ENCODE assay signal across 20 cellular contexts in genomic region chr20:33783256-33783655, GRCh38. TPM values are rescaled to one million over a fixed set of nuclear protein-coding genes. Genes with fewer than 3 reads are reported as not detected.
DNase-seq lines count a peak whose midpoint lies in the region; ATAC-seq, FAIRE-seq and TF ChIP-seq lines count a peak whose summit lies in the region.
"Had no signal": no experiment of that assay in that cellular context is flagged by ENCODE, and none has a peak within 500 bp of the region (broad histone marks: within the 10 kb centered on the region; RNA-seq: fewer than 3 reads in every experiment).

No MANE protein-coding gene starts in this region.

- no peak overlapping the region for H3K4ac ChIP-seq in neuronal stem cell (ENCODE audit: low read length)

- 0 out of 2 replicates have a peak, but pooled peaks cover 6% of the 10 kb centered on the region for H3F3A ChIP-seq in OCI-LY1 (ENCODE audit: insufficient read depth, low read length)

- TF ChIP-seq RAD21 in K562 (CRISPR knock-in tag; conservative IDR thresholded peaks at IDR 0.05 in 1 of 2, IDR thresholded peaks at IDR 0.05 in 1 of 2), result no peak

- peaks cover 3% of the 10 kb centered on the region for H3K9me1 ChIP-seq in K562 (ENCODE audit: control insufficient read depth, insufficient read depth, low read length)

- H3K27me3 ChIP-seq in CD4-positive, CD25-positive, alpha-beta regulatory T cell (ENCODE audit: control insufficient read depth, insufficient read depth, low read length), result no peaks in the 10 kb centered on the region
- H3K27me3 ChIP-seq in OCI-LY1 (ENCODE audit: insufficient read depth, low read length) (no peaks in the 10 kb centered on the region), K562 (ENCODE audit: control insufficient read depth in 2 of 2, insufficient read depth in 2 of 2, low read length in 2 of 2) (no peaks in the 10 kb centered on the region), neuronal stem cell (ENCODE audit: control insufficient read depth in 3 of 3, insufficient read depth in 3 of 3, low read depth in 1 of 3, low read length in 3 of 3) (no peaks in the 10 kb centered on the region), tibial artery (no peaks in the 10 kb centered on the region)
- H3K27me3 ChIP-seq: BLaER1 treated with 17β-estradiol and CSF1 and Interleukin-3, amounts not matched to agents 10 nM and 100 nM had no signal

- peaks cover 21% of the 10 kb centered on the region for H3K4me1 ChIP-seq in CD4-positive, CD25-positive, alpha-beta regulatory T cell (ENCODE audit: control insufficient read depth, insufficient read depth, low read length, poor library complexity, severe bottlenecking)
- H3K4me1 ChIP-seq in OCI-LY1 (ENCODE audit: insufficient read depth, low read length, severe bottlenecking), result peaks cover 66% of the 10 kb centered on the region
- peaks cover 4 to 11% of the 10 kb centered on the region in 2 experiments; a peak in 4 of 5 replicates for H3K4me1 ChIP-seq in K562 (replicated peaks in 1 of 2; ENCODE audit: control insufficient read depth in 2 of 2, insufficient read depth in 2 of 2, low read length in 2 of 2)
- H3K4me1 ChIP-seq in neuronal stem cell (ENCODE audit: control insufficient read depth in 2 of 2, insufficient read depth in 1 of 2, low read depth in 1 of 2, low read length in 2 of 2), result peaks cover 6 to 8% of the 10 kb centered on the region in 2 donors
- H3K4me1 ChIP-seq in tibial artery, result no peaks in the 10 kb centered on the region

- H3K18ac ChIP-seq in neuronal stem cell (ENCODE audit: low read length), result no peak overlapping the region

- peaks cover 11% of the 10 kb centered on the region for H3K36me3 Mint-ChIP-seq in CD4-positive, CD25-positive, alpha-beta regulatory T cell

- H2BK12ac ChIP-seq in neuronal stem cell (ENCODE audit: low read length), result no peak overlapping the region

- DNase-seq in CD4-positive, CD25-positive, alpha-beta regulatory T cell, result no peak
- DNase-seq in K562 (ENCODE audit: extremely low read depth in 1 of 4, low spot score in 3 of 4) (no peak), neuronal stem cell (ENCODE audit: low spot score) (no peak), tibial artery (no peak), AML-193 (lab: John Stamatoyannopoulos, UW) (no peak), RKO (ENCODE audit: low spot score) (no peak)
- DNase-seq: DMS79, HFFc6, NCI-H1105, NCI-H1694, NCI-H2081 treated with DMSO at 0.1 percent for 48 hours, NCI-H510A, NCI-H748 treated with DMSO at 0.1 percent for 48 hours, RPMI8226, SIG-M5 had no signal

- no peak overlapping the region for H3K27ac ChIP-seq in CD4-positive, CD25-positive, alpha-beta regulatory T cell (ENCODE audit: insufficient read depth, low read length, poor library complexity, severe bottlenecking)
- H3K27ac ChIP-seq in OCI-LY1 (ENCODE audit: low read depth, low read length, poor library complexity, severe bottlenecking), result peak overlapping the region; percentile 79
- H3K27ac ChIP-seq in K562 (ENCODE audit: extremely low read depth, low read depth, low read length), result no peak overlapping the region
- H3K27ac ChIP-seq in neuronal stem cell (replicated peaks; ENCODE audit: low read length), result no peak overlapping the region
- no peak overlapping the region for H3K27ac ChIP-seq in tibial artery
- H3K27ac ChIP-seq: A549; BLaER1 treated with 17β-estradiol and CSF1 and Interleukin-3, amounts not matched to agents 10 nM and 100 nM had no signal

- H3K4me2 ChIP-seq in OCI-LY1 (ENCODE audit: low read length) (peak overlapping the region; percentile 36; the same call in 1 of the 2 replicates), K562 (ENCODE audit: insufficient read depth, low read length) (no peak overlapping the region), neuronal stem cell (ENCODE audit: insufficient read depth, low read length, poor library complexity, severe bottlenecking) (no peak overlapping the region)
- H3K4me2 ChIP-seq: A549; BLaER1 treated with 17β-estradiol and CSF1 and Interleukin-3, amounts not matched to agents 10 nM and 100 nM had no signal

- no peak overlapping the region for H4K91ac ChIP-seq in neuronal stem cell (ENCODE audit: low read depth, low read length, poor library complexity)

- H3K9me3 Mint-ChIP-seq in CD4-positive, CD25-positive, alpha-beta regulatory T cell, result no peaks in the 10 kb centered on the region
- H3K9me3 Mint-ChIP-seq: HFFc6 had no signal

- H2AFZ ChIP-seq in OCI-LY1 (ENCODE audit: low read length) (peak overlapping the region; percentile 26; the same call in 1 of the 2 replicates), K562 (ENCODE audit: low read depth, low read length) (peak overlapping the region; percentile 37; the same call in 1 of the 2 replicates), neuronal stem cell (ENCODE audit: low read length) (peak overlapping the region; percentile 59)

- H3K4me1 Mint-ChIP-seq in CD4-positive, CD25-positive, alpha-beta regulatory T cell, result peaks cover 0 to 19% (median 11%) of the 10 kb centered on the region in 4 donors

- 39% methylated on average over 4 of the region's 5 CpGs for WGBS in K562 (ENCODE audit: insufficient coverage, low coverage, missing lambda C conversion rate)
- no CpG with 5 or more reads among the region's 5 CpGs for WGBS in neuronal stem cell (ENCODE audit: extremely low coverage in 2 of 2, insufficient read length in 2 of 2, insufficient replicate concordance in 1 of 2), 2 donors

- no peak for TF ChIP-seq EP300 in K562 (IDR thresholded peaks at IDR 0.05; ENCODE audit: low read length)

- in situ Hi-C loops in K562 (cut with MboI), result no loop called here

- no peaks in the 10 kb centered on the region for H3K36me3 ChIP-seq in CD4-positive, CD25-positive, alpha-beta regulatory T cell (ENCODE audit: control insufficient read depth, insufficient read depth, low read length)
- H3K36me3 ChIP-seq in OCI-LY1 (ENCODE audit: insufficient read depth, low read length) (no peaks in the 10 kb centered on the region), K562 (ENCODE audit: control insufficient read depth, insufficient read depth, low read length) (no peaks in the 10 kb centered on the region), neuronal stem cell (replicated peaks in 1 of 2; ENCODE audit: control insufficient read depth in 2 of 2, insufficient read depth in 2 of 2, low read length in 2 of 2) (no peaks in the 10 kb centered on the region), tibial artery (peaks cover 0 to 23% (median 12%) of the 10 kb centered on the region in 3 donors)

- H3K4me3 ChIP-seq in CD4-positive, CD25-positive, alpha-beta regulatory T cell (ENCODE audit: low read depth, low read length), result no peak overlapping the region
- H3K4me3 ChIP-seq in OCI-LY1 (ENCODE audit: low read depth, low read length, poor library complexity, severe bottlenecking) (no peak overlapping the region), K562 (no peak overlapping the region), neuronal stem cell (ENCODE audit: low read length in 2 of 2) (no peak overlapping the region), tibial artery (no peak overlapping the region)
- H3K4me3 ChIP-seq: A549; BLaER1 treated with 17β-estradiol and CSF1 and Interleukin-3, amounts not matched to agents 10 nM and 100 nM had no signal

- H4K20me1 ChIP-seq in OCI-LY1 (ENCODE audit: insufficient read depth, low read length) (no peaks in the 10 kb centered on the region), K562 (replicated peaks; ENCODE audit: control insufficient read depth, insufficient read depth, low read length) (no peaks in the 10 kb centered on the region)
- H4K20me1 ChIP-seq: BLaER1 treated with 17β-estradiol and CSF1 and Interleukin-3, amounts not matched to agents 10 nM and 100 nM had no signal

- H3K9me2 ChIP-seq in OCI-LY1 (ENCODE audit: low read depth, low read length), result no peaks in the 10 kb centered on the region

- no peak for ATAC-seq in CD4-positive, CD25-positive, alpha-beta regulatory T cell (ENCODE audit: low read depth in 2 of 2)
- no peak for ATAC-seq in K562

- H2BK5ac ChIP-seq in neuronal stem cell (ENCODE audit: low read length), result no peak overlapping the region

- H3K27ac Mint-ChIP-seq in CD4-positive, CD25-positive, alpha-beta regulatory T cell, result peak overlapping the region in 2 of 3 donors; percentile 41 to 71
- H3K27ac Mint-ChIP-seq: HFFc6 had no signal

- peak overlapping the region; percentile 39 for H2BK15ac ChIP-seq in neuronal stem cell (ENCODE audit: low read length)

- intact Hi-C loops in K562 (cut with micrococcal nuclease), result no loop called here
- intact Hi-C loops in tibial artery (cut with DNase I; ENCODE audit: low total_unique reads), result no loop called here

- no peaks in the 10 kb centered on the region for H3K79me2 ChIP-seq in OCI-LY1 (ENCODE audit: insufficient read depth, low read length)
- no peaks in the 10 kb centered on the region for H3K79me2 ChIP-seq in K562 (ENCODE audit: control insufficient read depth, insufficient read depth, low read length)

- no peaks in the 10 kb centered on the region for H3K9me3 ChIP-seq in CD4-positive, CD25-positive, alpha-beta regulatory T cell (ENCODE audit: control insufficient read depth in 2 of 2, low read length in 2 of 2)
- no peaks in the 10 kb centered on the region for H3K9me3 ChIP-seq in OCI-LY1 (ENCODE audit: low read length)
- H3K9me3 ChIP-seq in K562 (replicated peaks; ENCODE audit: control insufficient read depth, insufficient read depth, low read depth, low read length), result no peaks in the 10 kb centered on the region
- H3K9me3 ChIP-seq in neuronal stem cell (replicated peaks in 1 of 2; ENCODE audit: control insufficient read depth in 2 of 2, insufficient read depth in 1 of 2, low read depth in 1 of 2, low read length in 2 of 2), result peaks cover 0 to 2% of the 10 kb centered on the region in 2 donors
- H3K9me3 ChIP-seq in tibial artery, result no peaks in the 10 kb centered on the region
- H3K9me3 ChIP-seq: A549 had no signal

- POLR2A ChIA-PET in K562 (lab: Yijun Ruan, JAX), result no interaction called here

- BruUV-seq in K562 (replicated peaks; lab: Mats Ljungman, UMichigan), result no TSS peak

- no peak overlapping the region for H4K8ac ChIP-seq in neuronal stem cell (ENCODE audit: low read depth, low read length)

- CTCF ChIA-PET in K562 (lab: Yijun Ruan, JAX; ENCODE audit: low intra/inter-chr PET ratio), result no interaction called here

- no peak overlapping the region for H3K14ac ChIP-seq in neuronal stem cell (ENCODE audit: low read length)

- no peak for FAIRE-seq in K562 (lab: Jason Lieb, UNC)
- FAIRE-seq: A549, GM12892, GM18507 had no signal

- H3K23ac ChIP-seq in neuronal stem cell (ENCODE audit: low read depth, low read length, poor library complexity), result no peak overlapping the region

- H3K9ac ChIP-seq in OCI-LY1 (ENCODE audit: low read length), result peak overlapping the region; percentile 17; the same call in 1 of the 2 replicates
- no peak overlapping the region for H3K9ac ChIP-seq in K562 (ENCODE audit: insufficient read depth in 1 of 2, low read depth in 2 of 2, low read length in 2 of 2)
- no peak overlapping the region for H3K9ac ChIP-seq in neuronal stem cell (ENCODE audit: low read depth, low read length, poor library complexity)
- H3K9ac ChIP-seq: BLaER1 treated with 17β-estradiol and CSF1 and Interleukin-3, amounts not matched to agents 10 nM and 100 nM had no signal

- no peak for TF ChIP-seq POLR2A in K562 (conservative IDR thresholded peaks at IDR 0.05)

- H2AK5ac ChIP-seq in neuronal stem cell (ENCODE audit: low read depth, low read length), result no peak overlapping the region

- no peak overlapping the region for H3K4me3 Mint-ChIP-seq in CD4-positive, CD25-positive, alpha-beta regulatory T cell
- H3K4me3 Mint-ChIP-seq: HFFc6 had no signal

- H2BK120ac ChIP-seq in neuronal stem cell (ENCODE audit: low read depth, low read length), result no peak overlapping the region

- no peaks in the 10 kb centered on the region for H3K27me3 Mint-ChIP-seq in CD4-positive, CD25-positive, alpha-beta regulatory T cell

- TF ChIP-seq CTCF in OCI-LY1 (IDR thresholded peaks at IDR 0.05; ENCODE audit: low read length), result no peak
- no peak for TF ChIP-seq CTCF in K562 (IDR thresholded peaks at IDR 0.05 in 2 of 3, conservative IDR thresholded peaks at IDR 0.05 in 1 of 3; ENCODE audit: insufficient read depth in 2 of 3, low read depth in 1 of 3, low read length in 3 of 3)
- no peak for TF ChIP-seq CTCF in tibial artery (IDR thresholded peaks at IDR 0.05)

- H3K79me1 ChIP-seq in neuronal stem cell (ENCODE audit: low read depth, low read length), result no peaks in the 10 kb centered on the region

RNA-seq across cellular contexts. Expression of gene CHMP4B, which starts 27.9 kb away (rescaled TPM):
- total RNA-seq in CD4-positive, CD25-positive, alpha-beta regulatory T cell, result 49.0 TPM
- 1 to 10 TPM; 3.1 to 6.0 (median 4.2) TPM for polyA plus RNA-seq in CD4-positive, CD25-positive, alpha-beta regulatory T cell
- 6.2 and 7.5 TPM in 2 replicates for total RNA-seq in K562 (2011; cell fraction: chromatin; rRNA removed; ENCODE audit: low replicate concordance)
- total RNA-seq in K562 (2011; cell fraction: nucleolus; rRNA removed), result 5.7 TPM in 2 replicates
- total RNA-seq in K562 (2011; cell fraction: nucleoplasm; rRNA removed), result 7.3 and 9.1 TPM in 2 replicates
- total RNA-seq in K562 (2014; rRNA removed), result 35.4 and 39.2 TPM in 2 replicates
- 18.6 and 18.8 TPM in 2 replicates for total RNA-seq in K562 (2014; rRNA removed; fragmentation: Illumina TruSeq; extraction: Trizol)
- 30.4 and 30.8 TPM in 2 replicates for total RNA-seq in K562 (2015; rRNA removed; fragmentation: Illumina TruSeq; extraction: Trizol)
- 43.9 and 45.1 TPM in 2 replicates for total RNA-seq in K562 (2021)
- 25.2 and 31.8 TPM in 2 replicates for polyA plus RNA-seq in K562 (2011; rRNA removed)
- 21.4 and 26.5 TPM in 2 replicates for polyA plus RNA-seq in K562 (2011; cell fraction: cytosol; rRNA removed)
- polyA plus RNA-seq in K562 (2011; cell fraction: nucleus; rRNA removed), result 8.8 and 10.6 TPM in 2 replicates
- 58.9 and 64.6 TPM in 2 replicates for polyA plus RNA-seq in K562 (2012)
- polyA plus RNA-seq in K562 (2014; fragmentation: Illumina TruSeq; extraction: Trizol), result 55.9 and 61.8 TPM in 2 replicates
- polyA plus RNA-seq in K562 (2014; fragmentation: Nextera tagmentation; extraction: Ambion mirVana), result 1 to 10 TPM; 1.8 to 2.5 TPM
- 51.9 and 64.7 TPM in 2 replicates for polyA plus RNA-seq in K562 (2014; rRNA removed)
- polyA minus RNA-seq in K562 (2011; rRNA and poly(A)+ RNA removed), result 10.0 and 11.8 TPM in 2 replicates
- polyA minus RNA-seq in K562 (2011; cell fraction: cytosol; rRNA and poly(A)+ RNA removed), result 13.6 and 16.1 TPM in 2 replicates
- polyA minus RNA-seq in K562 (2011; cell fraction: nucleus; rRNA and poly(A)+ RNA removed), result 2.7 and 4.3 TPM in 2 replicates
- 68.2 TPM for polyA plus RNA-seq in neuronal stem cell (2013, experiment 1 of 2)
- 67.4 TPM for polyA plus RNA-seq in neuronal stem cell (2013, experiment 2 of 2)

RNA-seq across cellular contexts. Expression of gene ZNF341, which starts 51.5 kb away (rescaled TPM):
- 4.6 TPM for total RNA-seq in CD4-positive, CD25-positive, alpha-beta regulatory T cell
- polyA plus RNA-seq in CD4-positive, CD25-positive, alpha-beta regulatory T cell, result 1 to 10 TPM in 3 of 4 donors, under 1 TPM in 1; 0.89 to 2.0 (median 1.2) TPM
- total RNA-seq in K562 (2011; cell fraction: chromatin; rRNA removed; ENCODE audit: low replicate concordance), result 6.0 and 8.6 TPM in 2 replicates
- 5.0 and 5.2 TPM in 2 replicates for total RNA-seq in K562 (2011; cell fraction: nucleolus; rRNA removed)
- total RNA-seq in K562 (2011; cell fraction: nucleoplasm; rRNA removed), result 5.1 and 6.3 TPM in 2 replicates
- total RNA-seq in K562 (2014; rRNA removed) (1.6 and 2.6 TPM in 2 replicates), K562 (2014; rRNA removed; fragmentation: Illumina TruSeq; extraction: Trizol) (0.41 and 0.76 TPM in 2 replicates), K562 (2015; rRNA removed; fragmentation: Illumina TruSeq; extraction: Trizol) (1.0 TPM in 2 replicates), K562 (2021) (2.6 and 2.8 TPM in 2 replicates)
- polyA plus RNA-seq in K562 (2011; rRNA removed) (0.89 and 1.8 TPM in 2 replicates), K562 (2014; fragmentation: Illumina TruSeq; extraction: Trizol) (2.3 TPM in 2 replicates), K562 (2014; fragmentation: Nextera tagmentation; extraction: Ambion mirVana) (under 1 TPM; 0.08 to 0.10 TPM), K562 (2014; rRNA removed) (2.0 and 2.2 TPM in 2 replicates)
- 1.2 and 2.3 TPM in 2 replicates for polyA plus RNA-seq in K562 (2011; cell fraction: cytosol; rRNA removed)
- polyA plus RNA-seq in K562 (2011; cell fraction: nucleus; rRNA removed), result 2.3 and 5.1 TPM in 2 replicates
- 2.3 and 2.4 TPM in 2 replicates for polyA plus RNA-seq in K562 (2012)
- polyA minus RNA-seq in K562 (2011; rRNA and poly(A)+ RNA removed), result 0.90 and 1.3 TPM in 2 replicates
- polyA minus RNA-seq in K562 (2011; cell fraction: cytosol; rRNA and poly(A)+ RNA removed), result 1.6 and 1.9 TPM in 2 replicates
- polyA minus RNA-seq in K562 (2011; cell fraction: nucleus; rRNA and poly(A)+ RNA removed), result 1.1 and 1.6 TPM in 2 replicates
- polyA plus RNA-seq in neuronal stem cell (2013, experiment 1 of 2), result 1.6 TPM
- 1.6 TPM for polyA plus RNA-seq in neuronal stem cell (2013, experiment 2 of 2)
